In the genomic region with DNA sequence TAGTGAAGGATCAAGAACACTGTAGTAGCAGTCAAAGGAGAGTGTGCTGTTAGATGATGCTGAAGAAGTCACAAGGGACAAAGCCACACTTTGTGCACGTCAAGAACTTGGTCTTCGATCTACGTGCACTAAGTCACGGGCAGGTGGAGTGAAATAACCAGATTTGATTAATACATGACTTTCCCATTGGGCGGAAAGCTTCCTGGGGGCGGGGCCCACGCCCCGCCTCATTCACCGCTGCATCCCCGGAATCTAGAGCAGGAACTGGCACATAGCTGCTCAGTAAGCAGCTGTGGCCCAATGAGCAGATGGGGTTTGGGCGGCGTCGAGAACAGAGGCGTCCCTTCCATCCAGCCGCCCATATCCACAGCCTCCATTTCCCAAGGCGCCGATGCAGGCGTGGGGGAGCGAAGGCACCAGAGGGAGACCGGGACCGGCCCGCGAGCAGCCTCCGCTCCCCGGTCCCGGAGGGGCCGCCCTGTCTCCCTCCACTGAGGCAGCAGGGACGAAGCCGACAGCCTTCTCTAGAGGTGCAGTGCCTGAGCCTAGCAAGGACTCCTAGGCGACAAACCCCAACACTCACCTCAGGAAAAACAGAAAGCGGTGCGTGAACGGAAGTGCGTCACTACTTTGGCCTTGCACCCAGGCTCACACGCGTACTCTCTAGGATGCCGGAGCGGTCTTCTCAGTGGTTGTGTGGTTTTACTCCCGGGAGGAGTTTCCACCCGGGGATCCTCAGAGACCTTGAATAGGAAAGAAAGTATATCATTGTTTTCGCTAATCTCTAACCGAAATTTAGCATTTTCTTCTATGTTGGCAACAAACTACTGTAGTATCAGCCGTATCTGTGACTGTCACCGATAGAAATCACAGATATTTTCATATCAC, we compare ENCODE assay signal across 8 cellular contexts. TPM values are rescaled to one million over a fixed set of nuclear protein-coding genes. Genes with fewer than 3 reads are reported as not detected.
DNase-seq lines count a peak whose midpoint lies in the region; ATAC-seq and TF ChIP-seq lines count a peak whose summit lies in the region.

No MANE protein-coding gene starts in this region.

- no peaks in the 10 kb centered on the region for H3K79me2 ChIP-seq in DND-41 (ENCODE audit: insufficient read depth, low read length)

- H4K20me1 ChIP-seq in DND-41 (ENCODE audit: insufficient read depth, low read length) = no peaks in the 10 kb centered on the region

- no peak for TF ChIP-seq CTCF in DND-41 (IDR thresholded peaks at IDR 0.05; ENCODE audit: borderline replicate concordance, extremely low read depth, low read length, poor library complexity, severe bottlenecking)
- no peak for TF ChIP-seq CTCF in natural killer cell (IDR thresholded peaks at IDR 0.05)

- ATAC-seq in DND-41 (ENCODE audit: insufficient read depth, low read depth) (peak; percentile 92), GM21825 (IDR thresholded peaks at IDR 0.05; ENCODE audit: unreplicated experiment) (peak; percentile 87), natural killer cell (peak; percentile 81 to 91 (median 91))

- H3K4me1 Mint-ChIP-seq in activated T-helper 2 cell treated with anti-CD3 and anti-CD28 coated beads, Interferon-gamma antibody, Interleukin-2, Interleukin-4, amounts not matched to agents 10 μg/mL and 5 μg/mL and 100 μg/mL, durations not matched to agents 14 hours and 24 hours and 36 hours (ENCODE audit: low read depth) = peaks cover 14% of the 10 kb centered on the region
- H3K4me1 Mint-ChIP-seq in natural killer cell = peaks cover 7 to 16% of the 10 kb centered on the region in 2 donors

- peak overlapping the region; percentile 84 for H3K4me3 Mint-ChIP-seq in activated T-helper 2 cell treated with anti-CD3 and anti-CD28 coated beads, Interferon-gamma antibody, Interleukin-2, Interleukin-4, amounts not matched to agents 10 μg/mL and 5 μg/mL and 100 μg/mL, durations not matched to agents 14 hours and 24 hours and 36 hours (ENCODE audit: low read depth)
- H3K4me3 Mint-ChIP-seq in natural killer cell = peak overlapping the region; percentile 71

- H2AFZ ChIP-seq in DND-41 (ENCODE audit: low read depth, low read length) = peak overlapping the region; percentile 93

- no peaks in the 10 kb centered on the region for H3K9me3 ChIP-seq in DND-41 (ENCODE audit: insufficient read depth, low read length, severe bottlenecking)
- H3K9me3 ChIP-seq in KOPT-K1 (ENCODE audit: insufficient read depth, low read length, poor library complexity, severe bottlenecking) = no peaks in the 10 kb centered on the region

- peaks cover 15% of the 10 kb centered on the region for H3K4me1 ChIP-seq in DND-41 (ENCODE audit: insufficient read depth, low read length)

- peak overlapping the region; percentile 65 for H3K27ac ChIP-seq in DND-41 (ENCODE audit: low read length)
- H3K27ac ChIP-seq in KOPT-K1 (ENCODE audit: low read depth, low read length, poor library complexity, severe bottlenecking) = peak overlapping the region; percentile 59

- no peaks in the 10 kb centered on the region for H3K36me3 ChIP-seq in DND-41 (ENCODE audit: insufficient read depth, low read length)
- no peaks in the 10 kb centered on the region for H3K36me3 ChIP-seq in KOPT-K1 (ENCODE audit: insufficient read depth, low read length)

- H3K27me3 Mint-ChIP-seq in activated T-helper 2 cell treated with anti-CD3 and anti-CD28 coated beads, Interferon-gamma antibody, Interleukin-2, Interleukin-4, amounts not matched to agents 10 μg/mL and 5 μg/mL and 100 μg/mL, durations not matched to agents 14 hours and 24 hours and 36 hours (ENCODE audit: low read depth) = no peaks in the 10 kb centered on the region
- H3K27me3 Mint-ChIP-seq in natural killer cell (ENCODE audit: low read depth in 2 of 2) = peaks cover 0 to 4% of the 10 kb centered on the region in 2 donors

- no peaks in the 10 kb centered on the region for H3K36me3 Mint-ChIP-seq in activated T-helper 2 cell treated with anti-CD3 and anti-CD28 coated beads, Interferon-gamma antibody, Interleukin-2, Interleukin-4, amounts not matched to agents 10 μg/mL and 5 μg/mL and 100 μg/mL, durations not matched to agents 14 hours and 24 hours and 36 hours (ENCODE audit: low read depth)
- H3K36me3 Mint-ChIP-seq in natural killer cell = no peaks in the 10 kb centered on the region

- intact Hi-C loops in activated T-helper 2 cell treated with anti-CD3 and anti-CD28 coated beads, Interferon-gamma antibody, Interleukin-2, Interleukin-4, amounts not matched to agents 10 μg/mL and 5 μg/mL and 100 μg/mL, durations not matched to agents 14 hours and 24 hours and 36 hours (cut with micrococcal nuclease) = loop anchor here (1.0 kb wide), 1 partner anchor 22 kb away; the partner anchor contains the start of gene ZNF23
- intact Hi-C loops in natural killer cell (cut with micrococcal nuclease) = loop anchor here (1.0 kb wide), 1 partner anchor 22 kb away; the partner anchor contains the start of gene ZNF23

- peak overlapping the region; percentile 23 for H3K27ac Mint-ChIP-seq in activated T-helper 2 cell treated with anti-CD3 and anti-CD28 coated beads, Interferon-gamma antibody, Interleukin-2, Interleukin-4, amounts not matched to agents 10 μg/mL and 5 μg/mL and 100 μg/mL, durations not matched to agents 14 hours and 24 hours and 36 hours
- peak overlapping the region; percentile 82 to 86 for H3K27ac Mint-ChIP-seq in natural killer cell

- no peaks in the 10 kb centered on the region for H3K9me3 Mint-ChIP-seq in activated T-helper 2 cell treated with anti-CD3 and anti-CD28 coated beads, Interferon-gamma antibody, Interleukin-2, Interleukin-4, amounts not matched to agents 10 μg/mL and 5 μg/mL and 100 μg/mL, durations not matched to agents 14 hours and 24 hours and 36 hours
- H3K9me3 Mint-ChIP-seq in natural killer cell = no peaks in the 10 kb centered on the region

- H3K4me3 ChIP-seq in DND-41 (ENCODE audit: low read depth in 1 of 2, low read length in 2 of 2) = peak overlapping the region; percentile 68 to 71

- no peaks in the 10 kb centered on the region for H3K27me3 ChIP-seq in DND-41 (ENCODE audit: insufficient read depth, low read length, poor library complexity)

- H3K9ac ChIP-seq in DND-41 (ENCODE audit: low read depth, low read length) = peak overlapping the region; percentile 64

- DNase-seq in DND-41 = peak; percentile 83
- peak; percentile 93 for DNase-seq in RPMI8226
- peak; percentile 72 for DNase-seq in activated T-helper 2 cell treated with anti-CD3 and anti-CD28 coated beads, Interferon-gamma antibody, Interleukin-2, Interleukin-4, amounts not matched to agents 10 μg/mL and 5 μg/mL and 100 μg/mL, durations not matched to agents 14 hours and 24 hours and 36 hours (ENCODE audit: low spot score)
- DNase-seq in fibroblast of peridontal ligament (ENCODE audit: extremely low read depth) = peak; percentile 97
- DNase-seq in natural killer cell = peak; percentile 69
- peak; percentile 73 to 91 (median 83) for DNase-seq in stimulated activated naive CD4-positive, alpha-beta T cell (lab: John Stamatoyannopoulos, UW)

- H3K4me2 ChIP-seq in DND-41 (ENCODE audit: insufficient read depth, low read length) = peak overlapping the region; percentile 95

RNA-seq across cellular contexts. Expression of gene ZNF19, which starts 4.9 kb away (rescaled TPM):
- 2.1 and 2.8 TPM in 2 replicates for total RNA-seq in activated T-helper 2 cell treated with anti-CD3 and anti-CD28 coated beads, Interferon-gamma antibody, Interleukin-2, Interleukin-4, amounts not matched to agents 10 μg/mL and 5 μg/mL and 100 μg/mL, durations not matched to agents 14 hours and 24 hours and 36 hours
- 1 to 10 TPM; 3.4 to 6.1 (median 3.6) TPM for total RNA-seq in natural killer cell

RNA-seq across cellular contexts. Expression of gene ZNF23, which starts 22.2 kb away (rescaled TPM):
- total RNA-seq in activated T-helper 2 cell treated with anti-CD3 and anti-CD28 coated beads, Interferon-gamma antibody, Interleukin-2, Interleukin-4, amounts not matched to agents 10 μg/mL and 5 μg/mL and 100 μg/mL, durations not matched to agents 14 hours and 24 hours and 36 hours = 4.9 and 6.0 TPM in 2 replicates
- 1 to 10 TPM; 7.2 to 8.9 (median 7.8) TPM for total RNA-seq in natural killer cell

RNA-seq across cellular contexts. Expression of gene CHST4, which starts 42.0 kb away (rescaled TPM):
- total RNA-seq in activated T-helper 2 cell treated with anti-CD3 and anti-CD28 coated beads, Interferon-gamma antibody, Interleukin-2, Interleukin-4, amounts not matched to agents 10 μg/mL and 5 μg/mL and 100 μg/mL, durations not matched to agents 14 hours and 24 hours and 36 hours = 0.09 TPM in 1 of 2 replicates, not detected in the other
- total RNA-seq in natural killer cell = not detected

RNA-seq across cellular contexts. Expression of gene TLE7, which starts 42.4 kb away (rescaled TPM):
- total RNA-seq in activated T-helper 2 cell treated with anti-CD3 and anti-CD28 coated beads, Interferon-gamma antibody, Interleukin-2, Interleukin-4, amounts not matched to agents 10 μg/mL and 5 μg/mL and 100 μg/mL, durations not matched to agents 14 hours and 24 hours and 36 hours = not detected in 2 replicates
- total RNA-seq in natural killer cell = not detected

Comparison
In these comparisons a context has a peak if more than half of its experiments do, and no peak if none do; other contexts are left out.
1. Peak in every context shown above with its lines: DNase-seq, ATAC-seq, H3K4me3 ChIP-seq and H3K27ac ChIP-seq.